Comparison of ENCODE assay signal across 1 cellular context in the genomic region with DNA sequence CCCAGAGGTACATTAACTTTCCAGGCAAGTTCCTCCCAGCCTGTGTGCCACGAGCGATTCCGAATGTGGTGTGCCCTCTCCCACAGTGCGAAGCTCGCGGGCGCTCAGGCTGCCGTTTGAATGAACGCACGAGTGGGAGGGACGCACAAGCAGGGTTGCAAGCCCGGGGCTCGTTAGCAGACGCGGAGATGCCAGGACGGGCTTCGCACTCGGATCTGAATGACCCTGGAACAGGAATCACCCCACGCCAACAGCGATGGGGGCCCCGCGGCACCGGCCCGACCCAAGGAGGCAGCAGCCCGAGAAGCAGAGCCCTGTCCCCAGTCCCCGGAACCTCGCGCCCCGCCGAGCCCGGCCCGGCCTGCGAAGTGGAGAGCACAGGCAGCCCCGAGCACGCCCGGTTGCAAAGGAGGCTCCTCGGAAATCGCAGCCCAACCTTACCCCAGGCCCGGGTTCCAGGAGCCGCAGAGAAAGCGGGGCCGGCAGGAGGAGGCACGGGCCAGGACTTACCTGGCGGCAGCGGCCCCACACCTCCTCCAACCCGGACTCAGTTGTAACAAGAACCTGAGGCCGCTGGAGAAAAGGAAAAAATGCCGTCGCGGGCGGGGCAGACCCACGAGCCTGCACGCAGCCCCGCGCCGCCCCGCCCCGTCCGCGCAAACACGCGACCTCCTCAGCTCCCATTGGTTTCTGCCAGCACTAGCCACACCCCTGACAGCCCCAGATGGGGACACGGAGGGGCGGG.
TF ChIP-seq lines count a peak whose summit lies in the region.

SLC25A30 (minus strand) TSS at position 584 of the 745 bp plus-strand sequence. CDS start 6,948 bp downstream, outside the sequence.

TF ChIP-seq in IMR-90, 13 proteins besides CTCF, POLR2A, EP300 and RAD21 (continued from another document):
- no peak for TF ChIP-seq CEBPB (IDR thresholded peaks at IDR 0.05; ENCODE audit: low read depth, low read length)
- TF ChIP-seq SMC3 (IDR thresholded peaks at IDR 0.05; ENCODE audit: low read depth, low read length), result no peak
- TF ChIP-seq RCOR1 (IDR thresholded peaks at IDR 0.05; ENCODE audit: insufficient replicate concordance, low read length), result no peak
- TF ChIP-seq MAZ (IDR thresholded peaks at IDR 0.05; ENCODE audit: borderline replicate concordance, low read depth, low read length), result peak; percentile 64; the same call in 1 of the 2 replicates
- no peak for TF ChIP-seq MAFK (IDR thresholded peaks at IDR 0.05; ENCODE audit: low read depth, low read length)
- peak; percentile 84; the same call in 1 of the 2 replicates for TF ChIP-seq MXI1 (IDR thresholded peaks at IDR 0.05; ENCODE audit: borderline replicate concordance, low read depth, low read length)
- TF ChIP-seq ELK1 (IDR thresholded peaks at IDR 0.05; ENCODE audit: borderline replicate concordance, low read depth, low read length), result no peak
- no peak for TF ChIP-seq RFX5 (IDR thresholded peaks at IDR 0.05; ENCODE audit: low read depth, low read length)
- TF ChIP-seq USF2 (IDR thresholded peaks at IDR 0.05; ENCODE audit: low read depth, low read length), result no peak
- no peak for TF ChIP-seq CHD1 (IDR thresholded peaks at IDR 0.05; ENCODE audit: low read depth, low read length)
- no peak for TF ChIP-seq NFE2L2 (IDR thresholded peaks at IDR 0.05; ENCODE audit: low read depth, low read length)
